ENCODE assay signal across 14 cellular contexts in genomic region chr6:31528821-31529328, GRCh38. TPM values are rescaled to one million over a fixed set of nuclear protein-coding genes. Genes with fewer than 3 reads are reported as not detected.
A peak's percentile ranks its signal among the peaks of the same experiment; 100 is the strongest.
DNase-seq lines count a peak whose midpoint lies in the region; ATAC-seq and TF ChIP-seq lines count a peak whose summit lies in the region.
"Had no signal": no experiment of that assay in that cellular context is flagged by ENCODE, and none has a peak within 500 bp of the region (broad histone marks: within the 10 kb centered on the region; RNA-seq: fewer than 3 reads in every experiment).

A gene with protein sequence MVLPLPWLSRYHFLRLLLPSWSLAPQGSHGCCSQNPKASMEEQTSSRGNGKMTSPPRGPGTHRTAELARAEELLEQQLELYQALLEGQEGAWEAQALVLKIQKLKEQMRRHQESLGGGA (plus strand): TSS chr6:31528962. CDS start chr6:31529015, 53 bp downstream.

- no peak for DNase-seq in IMR-90
- DNase-seq in chondrocyte (ENCODE audit: low spot score) = no peak
- DNase-seq in neural crest cell (ENCODE audit: low read depth, low spot score) = no peak
- no peak for DNase-seq in OCI-M1 (lab: John Stamatoyannopoulos, UW)
- DNase-seq in T-helper 2 cell = no peak
- DNase-seq in effector CD8-positive, alpha-beta T cell (lab: John Stamatoyannopoulos, UW) = no peak
- DNase-seq: Caco-2, foreskin melanocyte, NCI-H1105 treated with DMSO at 0.1 percent for 48 hours, thyroid gland had no signal

- CTCF ChIA-PET in IMR-90 (lab: Yijun Ruan, JAX) = no interaction called here

- H3K4me3 Mint-ChIP-seq in chondrocyte (ENCODE audit: unreplicated experiment) (no peak within 1 kb of the TSS), neural crest cell (peak within 1 kb of the TSS; percentile 69)
- H3K4me3 Mint-ChIP-seq: activated T-helper 1 cell treated with anti-CD3 and anti-CD28 coated beads, Interleukin-12 subunit alpha, Interleukin-12 subunit beta, Interleukin-2, Interleukin-4 antibody, amounts not matched to agents 30 ng/mL and 10 ng/mL and 1 ng/mL, durations not matched to agents 14 hours and 24 hours and 36 hours had no signal

- 0 out of 2 replicates have a peak, but pooled peaks have one; percentile 2 for ATAC-seq in IMR-90 (ENCODE audit: low read depth)

- peaks cover 10% of the 10 kb centered on the region for H3K4me1 ChIP-seq in IMR-90 (ENCODE audit: control insufficient read depth, insufficient read depth, low read length)
- H3K4me1 ChIP-seq: Caco-2, thyroid gland had no signal

- POLR2A ChIA-PET in IMR-90 (lab: Charles Lee; ENCODE audit: unreplicated experiment) = no interaction called here

- dilution Hi-C loops in IMR-90 (cut with HindIII; ENCODE audit: low sequenced_read_pairs, unreplicated experiment) = no loop called here

- H3K4me2 ChIP-seq in IMR-90 (ENCODE audit: low read depth, low read length) = no peak within 1 kb of the TSS

- TF ChIP-seq CTCF in IMR-90 (conservative IDR thresholded peaks at IDR 0.05; ENCODE audit: low read depth, low read length) (no peak), chondrocyte (IDR thresholded peaks at IDR 0.05) (no peak), neural crest cell (conservative IDR thresholded peaks at IDR 0.05) (no peak)

- no peaks in the 10 kb centered on the region for H3K9me3 Mint-ChIP-seq in chondrocyte (ENCODE audit: low read depth)
- no peaks in the 10 kb centered on the region for H3K9me3 Mint-ChIP-seq in neural crest cell
- H3K9me3 Mint-ChIP-seq: activated T-helper 1 cell treated with anti-CD3 and anti-CD28 coated beads, Interleukin-12 subunit alpha, Interleukin-12 subunit beta, Interleukin-2, Interleukin-4 antibody, amounts not matched to agents 30 ng/mL and 10 ng/mL and 1 ng/mL, durations not matched to agents 14 hours and 24 hours and 36 hours had no signal

- no peak within 1 kb of the TSS for H4K5ac ChIP-seq in IMR-90 (ENCODE audit: low read depth, low read length)

- H2BK15ac ChIP-seq in IMR-90 (ENCODE audit: low read depth, low read length) = no peak within 1 kb of the TSS

- no peak within 1 kb of the TSS for H2BK120ac ChIP-seq in IMR-90 (ENCODE audit: low read depth, low read length)

- H3K27ac Mint-ChIP-seq in chondrocyte (ENCODE audit: unreplicated experiment) = peak within 1 kb of the TSS; percentile 81
- H3K27ac Mint-ChIP-seq in neural crest cell (ENCODE audit: unreplicated experiment) = peak within 1 kb of the TSS; percentile 38
- H3K27ac Mint-ChIP-seq: activated T-helper 1 cell treated with anti-CD3 and anti-CD28 coated beads, Interleukin-12 subunit alpha, Interleukin-12 subunit beta, Interleukin-2, Interleukin-4 antibody, amounts not matched to agents 30 ng/mL and 10 ng/mL and 1 ng/mL, durations not matched to agents 14 hours and 24 hours and 36 hours had no signal

- H3K79me1 ChIP-seq in IMR-90 (ENCODE audit: low read depth in 1 of 2, low read length in 2 of 2) = peaks cover 18 to 55% of the 10 kb centered on the region in 2 experiments; a peak in 3 of 4 replicates

- H4K8ac ChIP-seq in IMR-90 (ENCODE audit: low read depth in 2 of 2, low read length in 2 of 2) = no peak within 1 kb of the TSS

- H2BK5ac ChIP-seq in IMR-90 (ENCODE audit: low read depth, low read length, poor library complexity, severe bottlenecking) = no peak within 1 kb of the TSS

- no peak within 1 kb of the TSS for H3K9ac ChIP-seq in IMR-90 (ENCODE audit: low read depth, low read length)

- H3K4ac ChIP-seq in IMR-90 (ENCODE audit: low read depth, low read length) = no peak within 1 kb of the TSS

- H3K56ac ChIP-seq in IMR-90 (ENCODE audit: extremely low read depth, insufficient read depth, low read length) = no peak within 1 kb of the TSS

- TF ChIP-seq RAD21 in IMR-90 (IDR thresholded peaks at IDR 0.05; ENCODE audit: low read length) = no peak

- TF ChIP-seq POLR2A in GM10847 (IDR thresholded peaks at IDR 0.05; ENCODE audit: extremely low read depth, insufficient read length) (peak; percentile 19), IMR-90 (IDR thresholded peaks at IDR 0.05; ENCODE audit: low read depth, low read length) (no peak)

- H4K20me1 ChIP-seq in IMR-90 (ENCODE audit: insufficient read depth, low read length) = peaks cover 52% of the 10 kb centered on the region

- H2AK9ac ChIP-seq in IMR-90 (replicated peaks; ENCODE audit: low read depth, low read length, poor library complexity) = no peak within 1 kb of the TSS

- H3K36me3 Mint-ChIP-seq in chondrocyte (ENCODE audit: low read depth) (peaks cover 28% of the 10 kb centered on the region), neural crest cell (ENCODE audit: low read depth) (peaks cover 27% of the 10 kb centered on the region)

- H3K27me3 Mint-ChIP-seq in chondrocyte (ENCODE audit: low read depth) (no peaks in the 10 kb centered on the region), neural crest cell (ENCODE audit: low read depth) (peaks cover 9% of the 10 kb centered on the region)

- H3K4me1 Mint-ChIP-seq in chondrocyte (ENCODE audit: low read depth) = peaks cover 7% of the 10 kb centered on the region
- peaks cover 19% of the 10 kb centered on the region for H3K4me1 Mint-ChIP-seq in neural crest cell

- H2AK5ac ChIP-seq in IMR-90 (ENCODE audit: low read depth, low read length) = no peak within 1 kb of the TSS

- H3K27ac ChIP-seq in IMR-90 (ENCODE audit: insufficient read depth, low read length) = no peak within 1 kb of the TSS
- H3K27ac ChIP-seq: thyroid gland had no signal

- H3K18ac ChIP-seq in IMR-90 (ENCODE audit: low read depth, low read length) = no peak within 1 kb of the TSS

- in situ Hi-C loops in IMR-90 (cut with MboI; ENCODE audit: low sequenced_read_pairs) = no loop called here

- H3K27me3 ChIP-seq in IMR-90 (ENCODE audit: control insufficient read depth, insufficient read depth, low read length) = no peaks in the 10 kb centered on the region
- H3K27me3 ChIP-seq: thyroid gland had no signal

- no peak within 1 kb of the TSS for H3K4me3 ChIP-seq in IMR-90 (ENCODE audit: insufficient read depth, low read depth, low read length)
- H3K4me3 ChIP-seq: thyroid gland had no signal

- no peak within 1 kb of the TSS for H2AFZ ChIP-seq in IMR-90 (replicated peaks; ENCODE audit: low read length, poor library complexity)

- intact Hi-C loops in IMR-90 (cut with micrococcal nuclease) = loop anchor here (5.0 kb wide), 1 partner anchor 37 kb away; no protein-coding TSS in a partner anchor

- peaks cover 20% of the 10 kb centered on the region for H3K9me1 ChIP-seq in IMR-90 (ENCODE audit: insufficient read depth, low read length)

- peaks cover 46% of the 10 kb centered on the region for H3K36me3 ChIP-seq in IMR-90 (ENCODE audit: control insufficient read depth, insufficient read depth, low read length)

- BruUV-seq in IMR-90 (replicated peaks; lab: Mats Ljungman, UMichigan) = no TSS peak

- H3K14ac ChIP-seq in IMR-90 (replicated peaks; ENCODE audit: low read depth, low read length) = no peak within 1 kb of the TSS

- no peaks in the 10 kb centered on the region for H3K9me3 ChIP-seq in IMR-90 (ENCODE audit: control insufficient read depth, insufficient read depth, low read length)
- H3K9me3 ChIP-seq: Caco-2, thyroid gland had no signal

- WGBS in IMR-90 (ENCODE audit: extremely low coverage in 2 of 2, insufficient read length in 1 of 2), 2 experiments = 63% methylated on average over 3 of the region's 7 CpGs; no CpG with 5 or more reads in 1 of the 2 experiments

- no peak within 1 kb of the TSS for H2BK20ac ChIP-seq in IMR-90 (ENCODE audit: low read depth, low read length)

- H4K91ac ChIP-seq in IMR-90 (ENCODE audit: insufficient read depth, low read depth, low read length) = no peak within 1 kb of the TSS

- no peak within 1 kb of the TSS for H3K23ac ChIP-seq in IMR-90 (ENCODE audit: low read depth, low read length)

TF ChIP-seq in IMR-90, 13 proteins besides CTCF, POLR2A, EP300 and RAD21:
- TF ChIP-seq ELK1 (IDR thresholded peaks at IDR 0.05; ENCODE audit: borderline replicate concordance, low read depth, low read length) = no peak
- no peak for TF ChIP-seq MXI1 (IDR thresholded peaks at IDR 0.05; ENCODE audit: borderline replicate concordance, low read depth, low read length)
- no peak for TF ChIP-seq FOS (IDR thresholded peaks at IDR 0.05; ENCODE audit: low read depth, low read length)
- no peak for TF ChIP-seq CEBPB (IDR thresholded peaks at IDR 0.05; ENCODE audit: low read depth, low read length)
- no peak for TF ChIP-seq MAZ (IDR thresholded peaks at IDR 0.05; ENCODE audit: borderline replicate concordance, low read depth, low read length)
- TF ChIP-seq RFX5 (IDR thresholded peaks at IDR 0.05; ENCODE audit: low read depth, low read length) = no peak
- no peak for TF ChIP-seq NFE2L2 (IDR thresholded peaks at IDR 0.05; ENCODE audit: low read depth, low read length)
- no peak for TF ChIP-seq RCOR1 (IDR thresholded peaks at IDR 0.05; ENCODE audit: insufficient replicate concordance, low read length)
- TF ChIP-seq CHD1 (IDR thresholded peaks at IDR 0.05; ENCODE audit: low read depth, low read length) = no peak
- TF ChIP-seq MAFK (IDR thresholded peaks at IDR 0.05; ENCODE audit: low read depth, low read length) = no peak
- TF ChIP-seq SMC3 (IDR thresholded peaks at IDR 0.05; ENCODE audit: low read depth, low read length) = no peak
- TF ChIP-seq, protein P1, sequence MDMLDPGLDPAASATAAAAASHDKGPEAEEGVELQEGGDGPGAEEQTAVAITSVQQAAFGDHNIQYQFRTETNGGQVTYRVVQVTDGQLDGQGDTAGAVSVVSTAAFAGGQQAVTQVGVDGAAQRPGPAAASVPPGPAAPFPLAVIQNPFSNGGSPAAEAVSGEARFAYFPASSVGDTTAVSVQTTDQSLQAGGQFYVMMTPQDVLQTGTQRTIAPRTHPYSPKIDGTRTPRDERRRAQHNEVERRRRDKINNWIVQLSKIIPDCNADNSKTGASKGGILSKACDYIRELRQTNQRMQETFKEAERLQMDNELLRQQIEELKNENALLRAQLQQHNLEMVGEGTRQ (IDR thresholded peaks at IDR 0.05; ENCODE audit: low read depth, low read length) = no peak
- TF ChIP-seq BHLHE40 (IDR thresholded peaks at IDR 0.05; ENCODE audit: low read depth, low read length) = no peak

RNA-seq across cellular contexts. Expression of the gene that starts here (rescaled TPM):
- not detected in 2 replicates for total RNA-seq in IMR-90 (2012; rRNA removed)
- polyA plus RNA-seq in IMR-90 (2012; rRNA removed) = not detected in 2 replicates
- not detected in 2 replicates for polyA plus RNA-seq in IMR-90 (2012; cell fraction: cytosol; rRNA removed)
- not detected in 2 replicates for polyA plus RNA-seq in IMR-90 (2012; cell fraction: nucleus; rRNA removed; ENCODE audit: low replicate concordance)
- not detected in 3 replicates for total RNA-seq in chondrocyte
- total RNA-seq in neural crest cell = not detected in 2 replicates
- total RNA-seq: activated T-helper 1 cell treated with anti-CD3 and anti-CD28 coated beads, Interleukin-12 subunit alpha, Interleukin-12 subunit beta, Interleukin-2, Interleukin-4 antibody, amounts not matched to agents 30 ng/mL and 10 ng/mL and 1 ng/mL, durations not matched to agents 14 hours and 24 hours and 36 hours; Caco-2; OCI-LY7; thyroid gland had no signal
- polyA plus RNA-seq: liver had no signal

Comparison
In these comparisons a context has a peak if more than half of its experiments do, and no peak if none do; other contexts are left out.
1. Peak in ATAC-seq in IMR-90; RNA of the gene not detected or under 1 TPM.